Comparison of ENCODE assay signal across 26 cellular contexts in the genomic region with DNA sequence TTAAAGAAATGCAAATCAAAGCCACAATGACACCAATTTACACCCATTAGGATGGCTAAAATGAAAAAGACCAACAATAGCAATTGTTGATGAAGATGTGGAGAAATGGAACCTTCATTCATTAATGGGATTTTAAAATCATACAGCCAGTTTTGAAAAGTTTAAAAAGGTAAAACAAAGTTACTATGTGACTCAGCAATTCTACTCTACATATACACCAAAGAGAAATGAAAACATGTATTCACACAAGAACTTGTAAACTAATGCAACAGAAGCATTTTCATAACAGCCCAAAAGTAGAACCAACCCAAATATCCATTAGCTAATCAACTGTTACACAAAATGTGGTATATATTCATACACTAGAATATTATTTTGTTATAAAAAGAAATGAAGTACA.
"Had no signal": no experiment of that assay in that cellular context is flagged by ENCODE, and none has a peak within 500 bp of the region (broad histone marks: within the 10 kb centered on the region; RNA-seq: fewer than 3 reads in every experiment).

No MANE protein-coding gene starts in this region.

- DNase-seq: colonic mucosa; cortex of kidney; effector CD8-positive, alpha-beta T cell; effector memory CD8-positive, alpha-beta T cell; endodermal cell; erythroblast; esophagus squamous epithelium; foreskin fibroblast; foreskin melanocyte; gastrocnemius medialis; glutamatergic neuron; head of caudate nucleus; heart right ventricle; hippocampal formation; left cardiac atrium; left lung; left ventricle myocardium superior; lower lobe of right lung; mesenchymal stem cell; midbrain; naive thymus-derived CD4-positive, alpha-beta T cell had no signal

- H3K36me3 ChIP-seq: colonic mucosa, esophagus squamous epithelium, gastrocnemius medialis, heart right ventricle, left lung, lower lobe of right lung had no signal

- H3K4me3 ChIP-seq: colonic mucosa, esophagus squamous epithelium, gastrocnemius medialis, heart right ventricle, left lung, lower lobe of right lung had no signal

- H3K4me1 ChIP-seq: colonic mucosa, esophagus squamous epithelium, heart right ventricle, left lung, lower lobe of right lung had no signal

- H3K9me3 ChIP-seq: colonic mucosa, gastrocnemius medialis, lower lobe of right lung had no signal

- ATAC-seq: effector memory CD8-positive, alpha-beta T cell; esophagus mucosa; gastrocnemius medialis; heart right ventricle; left cardiac atrium; left lung; left ventricle myocardium superior; lower lobe of right lung; naive thymus-derived CD4-positive, alpha-beta T cell had no signal

- H3K27me3 ChIP-seq: colonic mucosa, esophagus squamous epithelium, gastrocnemius medialis, heart right ventricle, left lung had no signal

- FAIRE-seq: endometrium, islet of Langerhans, keratinocyte had no signal

- H3K27ac ChIP-seq: colonic mucosa, epithelial cell of prostate, esophagus squamous epithelium, gastrocnemius medialis, heart right ventricle, left lung, lower lobe of right lung had no signal
